12 cellular contexts compared by ENCODE assay signal in the genomic region with DNA sequence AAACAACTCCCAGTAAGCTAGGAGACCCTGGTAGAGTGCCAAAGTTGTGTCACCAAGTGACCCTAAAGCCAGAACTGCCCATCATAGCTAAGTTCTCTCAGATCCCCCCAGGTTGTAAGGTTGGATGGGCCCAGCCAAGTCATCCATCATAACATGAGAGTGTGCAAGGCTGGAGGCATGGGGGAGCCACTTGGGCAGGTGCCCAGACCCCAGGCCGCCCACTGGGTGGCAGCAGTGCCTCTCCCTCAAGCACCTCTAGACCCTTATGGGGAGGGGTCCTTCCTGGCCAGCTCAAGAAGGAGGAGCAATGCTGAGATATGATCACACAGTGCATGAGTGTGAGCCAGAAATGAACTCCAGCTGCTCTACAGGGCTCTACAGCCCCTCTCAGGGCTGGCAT.
A peak's percentile ranks its signal among the peaks of the same experiment; 100 is the strongest.
DNase-seq lines count a peak whose midpoint lies in the region; ATAC-seq and TF ChIP-seq lines count a peak whose summit lies in the region.
"Had no signal": no experiment of that assay in that cellular context is flagged by ENCODE, and none has a peak within 500 bp of the region (broad histone marks: within the 10 kb centered on the region; RNA-seq: fewer than 3 reads in every experiment).

No MANE protein-coding gene starts in this region.

- peak; percentile 46 for TF ChIP-seq CTCF in BE2C (IDR thresholded peaks at IDR 0.05; ENCODE audit: low read depth, low read length)
- peak; percentile 54 for TF ChIP-seq CTCF in GM12872 (IDR thresholded peaks at IDR 0.05; ENCODE audit: insufficient read depth, low read depth, low read length)
- TF ChIP-seq CTCF in OCI-LY7 (conservative IDR thresholded peaks at IDR 0.05; ENCODE audit: low read length) = peak; percentile 69
- TF ChIP-seq CTCF in natural killer cell (IDR thresholded peaks at IDR 0.05) = no peak

- intact Hi-C loops in OCI-LY7 (cut with micrococcal nuclease; ENCODE audit: unreplicated experiment) (no loop called here), natural killer cell (cut with micrococcal nuclease) (no loop called here)

- BruUV-seq in OCI-LY7 (replicated peaks; lab: Mats Ljungman, UMichigan) = no TSS peak

- no peaks in the 10 kb centered on the region for H3K4me1 Mint-ChIP-seq in natural killer cell
- H3K4me1 Mint-ChIP-seq: activated naive CD4-positive, alpha-beta T cell treated with anti-CD3 and anti-CD28 coated beads, Interleukin-2, amount 10 ng/mL, durations not matched to agents 7 days and 5 days had no signal

- peak; percentile 39 for DNase-seq in BE2C
- DNase-seq in OCI-LY7 (ENCODE audit: low spot score) = peak; percentile 11
- DNase-seq in iPS DF 4.7 (ENCODE audit: extremely low read depth, low spot score) = peak; percentile 11
- DNase-seq in activated CD8-positive, alpha-beta memory T cell treated with anti-CD3 and anti-CD28 coated beads, Interleukin-2, amount 50 U/mL, for 4 hours = no peak
- DNase-seq in occipital lobe (lab: John Stamatoyannopoulos, UW) = no peak
- no peak for DNase-seq in natural killer cell
- DNase-seq: activated CD4-positive, alpha-beta T cell treated with anti-CD3 and anti-CD28 coated beads, Interleukin-2, amount 50 U/mL, for 48 hours; activated naive CD4-positive, alpha-beta T cell treated with anti-CD3 and anti-CD28 coated beads, Interleukin-2, amount 10 ng/mL, durations not matched to agents 7 days and 5 days; CD4-positive, CD25-positive, alpha-beta regulatory T cell; NCI-H774 had no signal

- ATAC-seq in natural killer cell = no peak
- ATAC-seq in GM21576 (IDR thresholded peaks at IDR 0.05; ENCODE audit: unreplicated experiment) = no peak

- no peaks in the 10 kb centered on the region for H3K27me3 ChIP-seq in BE2C

- no peak overlapping the region for H3K27ac ChIP-seq in OCI-LY7 (ENCODE audit: low read depth, low read length, poor library complexity, severe bottlenecking)

- no peaks in the 10 kb centered on the region for H3K4me1 ChIP-seq in BE2C
- no peaks in the 10 kb centered on the region for H3K4me1 ChIP-seq in OCI-LY7 (ENCODE audit: insufficient read depth, low read length, poor library complexity, severe bottlenecking)

- H3K9me2 ChIP-seq in OCI-LY7 (ENCODE audit: insufficient read depth, low read length) = no peaks in the 10 kb centered on the region

- no peaks in the 10 kb centered on the region for H4K20me1 ChIP-seq in OCI-LY7 (ENCODE audit: insufficient read depth, low read length)

- H3K9me3 ChIP-seq in BE2C = no peaks in the 10 kb centered on the region
- no peaks in the 10 kb centered on the region for H3K9me3 ChIP-seq in OCI-LY7 (ENCODE audit: low read length)

- no peak overlapping the region for H3K4me3 Mint-ChIP-seq in natural killer cell
- H3K4me3 Mint-ChIP-seq: activated naive CD4-positive, alpha-beta T cell treated with anti-CD3 and anti-CD28 coated beads, Interleukin-2, amount 10 ng/mL, durations not matched to agents 7 days and 5 days; CD4-positive, CD25-positive, alpha-beta regulatory T cell had no signal

- CTCF ChIA-PET in OCI-LY7 (lab: Charles Lee; ENCODE audit: unreplicated experiment) = no interaction called here

- no peaks in the 10 kb centered on the region for H3K9me3 Mint-ChIP-seq in natural killer cell
- H3K9me3 Mint-ChIP-seq: activated naive CD4-positive, alpha-beta T cell treated with anti-CD3 and anti-CD28 coated beads, Interleukin-2, amount 10 ng/mL, durations not matched to agents 7 days and 5 days; CD4-positive, CD25-positive, alpha-beta regulatory T cell had no signal

- H3K36me3 ChIP-seq in BE2C = no peaks in the 10 kb centered on the region
- no peaks in the 10 kb centered on the region for H3K36me3 ChIP-seq in OCI-LY7 (ENCODE audit: insufficient read depth, low read length)

- no peak overlapping the region for H3K27ac Mint-ChIP-seq in natural killer cell
- H3K27ac Mint-ChIP-seq: activated naive CD4-positive, alpha-beta T cell treated with anti-CD3 and anti-CD28 coated beads, Interleukin-2, amount 10 ng/mL, durations not matched to agents 7 days and 5 days; CD4-positive, CD25-positive, alpha-beta regulatory T cell had no signal

- H3K27me3 Mint-ChIP-seq in natural killer cell (ENCODE audit: low read depth in 2 of 2) = peaks cover 3 to 19% of the 10 kb centered on the region in 2 donors

- H3K4me2 ChIP-seq in OCI-LY7 (ENCODE audit: low read length) = no peak overlapping the region

- H3K79me2 ChIP-seq in OCI-LY7 (ENCODE audit: insufficient read depth, low read depth, low read length) = no peaks in the 10 kb centered on the region

- POLR2A ChIA-PET in OCI-LY7 (lab: Charles Lee) = no interaction called here

- H2AFZ ChIP-seq in OCI-LY7 (ENCODE audit: low read length) = no peak overlapping the region

- no peaks in the 10 kb centered on the region for H3K36me3 Mint-ChIP-seq in natural killer cell
- H3K36me3 Mint-ChIP-seq: activated naive CD4-positive, alpha-beta T cell treated with anti-CD3 and anti-CD28 coated beads, Interleukin-2, amount 10 ng/mL, durations not matched to agents 7 days and 5 days; CD4-positive, CD25-positive, alpha-beta regulatory T cell had no signal

- no peak overlapping the region for H3K4me3 ChIP-seq in BE2C (ENCODE audit: low read depth, low read length)
- no peak overlapping the region for H3K4me3 ChIP-seq in OCI-LY7 (ENCODE audit: low read depth, low read length, poor library complexity, severe bottlenecking)

Comparison
In these comparisons a context has a peak if more than half of its experiments do, and no peak if none do; other contexts are left out.
1. DNase-seq: peak in BE2C (single experiment), OCI-LY7 (single experiment) and iPS DF 4.7 (single experiment); none in activated CD8-positive, alpha-beta memory T cell treated with anti-CD3 and anti-CD28 coated beads, Interleukin-2, amount 50 U/mL, for 4 hours (single experiment), occipital lobe (single experiment) and natural killer cell (single experiment).